23 cellular contexts compared by ENCODE assay signal in genomic region chr11:65562788-65563187, GRCh38. TPM values are rescaled to one million over a fixed set of nuclear protein-coding genes. Genes with fewer than 3 reads are reported as not detected.
"Had no signal": no experiment of that assay in that cellular context is flagged by ENCODE, and none has a peak within 500 bp of the region (broad histone marks: within the 10 kb centered on the region; RNA-seq: fewer than 3 reads in every experiment).

No MANE protein-coding gene starts in this region.

- H3K36me3 Mint-ChIP-seq: T-cell, WTC11 had no signal

- DNase-seq: activated CD8-positive, alpha-beta memory T cell treated with anti-CD3 and anti-CD28 coated beads for 24 hours; activated CD8-positive, alpha-beta memory T cell treated with anti-CD3 and anti-CD28 coated beads, Interleukin-2, amount 50 U/mL, for 4 hours; activated naive CD4-positive, alpha-beta T cell treated with Interleukin-2 at 50 U/mL for 16 hours; activated T-cell treated with anti-CD3 and anti-CD28 coated beads, Interleukin-2, amount 50 U/mL, for 48 hours; anterior cingulate cortex; body of pancreas; cortex of kidney; endodermal cell; esophagus squamous epithelium; heart right ventricle; islet precursor cell; left cardiac atrium; spleen; stimulated activated CD4-positive, alpha-beta T cell treated with anti-CD3 and anti-CD28 coated beads, Interleukin-4, amount 100 ng/mL, for 1 hour; stomach; T-cell; transverse colon had no signal

- ATAC-seq: body of pancreas, heart right ventricle, left cardiac atrium, T-cell, WTC11 had no signal

- H3K27ac Mint-ChIP-seq: endodermal cell, progenitor cell of endocrine pancreas, WTC11 had no signal

- H3K9me3 Mint-ChIP-seq: endodermal cell, T-cell, WTC11 had no signal

- H3K27me3 Mint-ChIP-seq: T-cell had no signal

- H3K4me3 Mint-ChIP-seq: endodermal cell, WTC11 had no signal

RNA-seq across cellular contexts. Expression of gene KCNK7, which starts 32.8 kb away (rescaled TPM):
- total RNA-seq: cardiac muscle cell, myocyte, osteocyte, temporal lobe had no signal
- polyA plus RNA-seq: cardiac muscle cell had no signal
